Comparison of ENCODE assay signal across 11 cellular contexts in genomic region chr1:160058087-160058486, GRCh38. TPM values are rescaled to one million over a fixed set of nuclear protein-coding genes. Genes with fewer than 3 reads are reported as not detected.
DNase-seq lines count a peak whose midpoint lies in the region; ATAC-seq and TF ChIP-seq lines count a peak whose summit lies in the region.
"Had no signal": no experiment of that assay in that cellular context is flagged by ENCODE, and none has a peak within 500 bp of the region (broad histone marks: within the 10 kb centered on the region; RNA-seq: fewer than 3 reads in every experiment).

No MANE protein-coding gene starts in this region.

- ATAC-seq in left lung (peak; percentile 21), GM21528 (IDR thresholded peaks at IDR 0.05; ENCODE audit: low FRiP score, unreplicated experiment) (no peak)

- H3K4me3 ChIP-seq in left lung: no peak overlapping the region
- H3K4me3 ChIP-seq: prostate gland had no signal

- H3K27me3 ChIP-seq in left lung: peaks cover 0 to 44% of the 10 kb centered on the region in 2 donors

- intact Hi-C loops in left lung (cut with DNase I): no loop called here

- no peaks in the 10 kb centered on the region for H3K4me1 ChIP-seq in left lung
- H3K4me1 ChIP-seq: prostate gland had no signal

- no peaks in the 10 kb centered on the region for H3K9me3 ChIP-seq in left lung
- H3K9me3 ChIP-seq: prostate gland had no signal

- no peak for TF ChIP-seq CTCF in left lung (IDR thresholded peaks at IDR 0.05)

- H3K36me3 ChIP-seq in left lung: no peaks in the 10 kb centered on the region
- H3K36me3 ChIP-seq: prostate gland had no signal

- peak; percentile 67 for DNase-seq in G401 (ENCODE audit: low spot score)
- DNase-seq in SK-MEL-5 (ENCODE audit: low read depth, low spot score): peak; percentile 57
- DNase-seq in left lung: no peak
- DNase-seq in activated CD4-positive, CD25-positive, alpha-beta regulatory T cell treated with anti-CD3 and anti-CD28 coated beads, Interleukin-2, amount 50 U/mL, for 72 hours: no peak
- no peak for DNase-seq in NCI-H1436 (lab: John Stamatoyannopoulos, UW)
- DNase-seq: activated B cell treated with CpG ODN at 0.5 μM for 24 hours, amniotic stem cell, NCI-H526 treated with DMSO at 0.1 percent for 48 hours had no signal

- in situ Hi-C loops in G401 (cut with HindIII; ENCODE audit: low sequenced_read_pairs): no loop called here
- in situ Hi-C loops in SK-MEL-5 (cut with HindIII; ENCODE audit: low pct_unique_long_range_greater_than_20kb, low sequenced_read_pairs): no loop called here

- no peak overlapping the region for H3K27ac ChIP-seq in left lung
- H3K27ac ChIP-seq: prostate gland had no signal

RNA-seq across cellular contexts. Expression of gene KCNJ10, which starts 11.9 kb away (rescaled TPM):
- not detected in 2 replicates for total RNA-seq in G401 (2014; rRNA removed; shearing (Covaris generic))
- total RNA-seq in SK-MEL-5 (2014; rRNA removed; shearing (Covaris generic)): 0.11 and 0.26 TPM in 2 replicates
- polyA plus RNA-seq in SK-MEL-5 (2015; cell fraction: cytosol; rRNA removed): 0.25 and 0.87 TPM in 2 replicates
- polyA plus RNA-seq in SK-MEL-5 (2015; cell fraction: nucleus; rRNA removed): 0.78 and 7.7 TPM in 2 replicates
- total RNA-seq in left lung: under 1 TPM in 1 of 2 donors, not detected in 1; 0.58 TPM
- total RNA-seq: activated B cell treated with CpG ODN at 0.5 μM for 24 hours, HT1080, prostate gland had no signal

RNA-seq across cellular contexts. Expression of gene KCNJ9, which starts 23.3 kb away (rescaled TPM):
- not detected in 2 replicates for total RNA-seq in G401 (2014; rRNA removed; shearing (Covaris generic))
- not detected in 2 replicates for total RNA-seq in SK-MEL-5 (2014; rRNA removed; shearing (Covaris generic))
- not detected in 2 replicates for polyA plus RNA-seq in SK-MEL-5 (2015; cell fraction: cytosol; rRNA removed)
- not detected in 2 replicates for polyA plus RNA-seq in SK-MEL-5 (2015; cell fraction: nucleus; rRNA removed)
- total RNA-seq in left lung: not detected
- total RNA-seq: activated B cell treated with CpG ODN at 0.5 μM for 24 hours, HT1080 had no signal

RNA-seq across cellular contexts. Expression of gene PIGM, which starts 26.3 kb away (rescaled TPM):
- total RNA-seq in G401 (2014; rRNA removed; shearing (Covaris generic)): 2.5 and 3.2 TPM in 2 replicates
- 6.3 and 6.4 TPM in 2 replicates for total RNA-seq in SK-MEL-5 (2014; rRNA removed; shearing (Covaris generic))
- polyA plus RNA-seq in SK-MEL-5 (2015; cell fraction: cytosol; rRNA removed): 4.9 and 5.1 TPM in 2 replicates
- 11.1 and 13.3 TPM in 2 replicates for polyA plus RNA-seq in SK-MEL-5 (2015; cell fraction: nucleus; rRNA removed)
- total RNA-seq in left lung: 1 to 10 TPM; 7.0 to 9.5 TPM

RNA-seq across cellular contexts. Expression of gene IGSF8, which starts 40.3 kb away (rescaled TPM):
- total RNA-seq in G401 (2014; rRNA removed; shearing (Covaris generic)): 11.7 and 15.4 TPM in 2 replicates
- 142 and 146 TPM in 2 replicates for total RNA-seq in SK-MEL-5 (2014; rRNA removed; shearing (Covaris generic))
- polyA plus RNA-seq in SK-MEL-5 (2015; cell fraction: cytosol; rRNA removed): 259 and 274 TPM in 2 replicates
- 74.6 and 95.1 TPM in 2 replicates for polyA plus RNA-seq in SK-MEL-5 (2015; cell fraction: nucleus; rRNA removed)
- 10 to 100 TPM; 27.5 to 38.3 TPM for total RNA-seq in left lung

RNA-seq across cellular contexts. Expression of gene ATP1A2, which starts 57.5 kb away (rescaled TPM):
- total RNA-seq in G401 (2014; rRNA removed; shearing (Covaris generic)): not detected in 2 replicates
- not detected in 2 replicates for total RNA-seq in SK-MEL-5 (2014; rRNA removed; shearing (Covaris generic))
- polyA plus RNA-seq in SK-MEL-5 (2015; cell fraction: cytosol; rRNA removed): not detected in 2 replicates
- polyA plus RNA-seq in SK-MEL-5 (2015; cell fraction: nucleus; rRNA removed): not detected in 2 replicates
- total RNA-seq in left lung: 1 to 10 TPM; 2.8 to 5.0 TPM
- total RNA-seq: activated B cell treated with CpG ODN at 0.5 μM for 24 hours, HT1080 had no signal

Comparison
In these comparisons a context has a peak if more than half of its experiments do, and no peak if none do; other contexts are left out.
1. DNase-seq: peak in G401 (single experiment) and SK-MEL-5 (single experiment); none in left lung (0 of 2), activated CD4-positive, CD25-positive, alpha-beta regulatory T cell treated with anti-CD3 and anti-CD28 coated beads, Interleukin-2, amount 50 U/mL, for 72 hours (single experiment) and NCI-H1436 (single experiment).